ENCODE assay signal across 1 cellular context in genomic region chr20:45337367-45338120, GRCh38.
TF ChIP-seq lines count a peak whose summit lies in the region.

No MANE protein-coding gene starts in this region.

TF ChIP-seq in endothelial cell of umbilical vein, 7 proteins besides CTCF, POLR2A, EP300 and RAD21:
- no peak for TF ChIP-seq MAX (IDR thresholded peaks at IDR 0.05; ENCODE audit: insufficient read depth, insufficient read length)
- TF ChIP-seq POLR2AphosphoS5 (IDR thresholded peaks at IDR 0.05; ENCODE audit: insufficient read depth, low read depth, low read length), result peak; percentile 14
